Comparison of ENCODE assay signal across 14 cellular contexts in genomic region chr1:23010734-23011449, GRCh38. TPM values are rescaled to one million over a fixed set of nuclear protein-coding genes. Genes with fewer than 3 reads are reported as not detected.
A peak's percentile ranks its signal among the peaks of the same experiment; 100 is the strongest.
DNase-seq lines count a peak whose midpoint lies in the region; ATAC-seq, FAIRE-seq and TF ChIP-seq lines count a peak whose summit lies in the region.
"Had no signal": no experiment of that assay in that cellular context is flagged by ENCODE, and none has a peak within 500 bp of the region (broad histone marks: within the 10 kb centered on the region; RNA-seq: fewer than 3 reads in every experiment).

No MANE protein-coding gene starts in this region.

- H4K20me1 ChIP-seq in K562 (replicated peaks; ENCODE audit: control insufficient read depth, insufficient read depth, low read length): no peaks in the 10 kb centered on the region

- H3K27me3 ChIP-seq in K562 (ENCODE audit: control insufficient read depth in 2 of 2, insufficient read depth in 2 of 2, low read length in 2 of 2): peaks cover 3 to 11% of the 10 kb centered on the region in 2 experiments; a peak in 3 of 5 replicates
- H3K27me3 ChIP-seq: esophagus muscularis mucosa, SJCRH30 had no signal

- FAIRE-seq in K562 (lab: Jason Lieb, UNC): no peak

- H3K9ac ChIP-seq in K562 (ENCODE audit: insufficient read depth in 1 of 2, low read depth in 2 of 2, low read length in 2 of 2): no peak overlapping the region

- 51% methylated on average over 13 of the region's 13 CpGs for WGBS in K562 (ENCODE audit: insufficient coverage, low coverage, missing lambda C conversion rate)

- no TSS peak for BruUV-seq in K562 (replicated peaks; lab: Mats Ljungman, UMichigan)

- H2AFZ ChIP-seq in K562 (ENCODE audit: low read depth, low read length): peak overlapping the region; percentile 40

- TF ChIP-seq RAD21 in K562 (CRISPR knock-in tag; conservative IDR thresholded peaks at IDR 0.05 in 1 of 2, IDR thresholded peaks at IDR 0.05 in 1 of 2): no peak

- no peak overlapping the region for H3K4me3 Mint-ChIP-seq in activated T-helper 17 cell treated with anti-CD3 and anti-CD28 coated beads, Interleukin-2, amount 50 U/mL, for 72 hours
- H3K4me3 Mint-ChIP-seq: activated naive CD8-positive, alpha-beta T cell treated with anti-CD3 and anti-CD28 coated beads, Interleukin-2, amount 50 U/mL, for 24 hours had no signal

- ATAC-seq in K562 (no peak), GM18907 (IDR thresholded peaks at IDR 0.05; ENCODE audit: unreplicated experiment) (no peak)
- ATAC-seq in activated T-helper 17 cell treated with anti-CD3 and anti-CD28 coated beads, Interleukin-2, amount 50 U/mL, for 72 hours (replicated peaks): no peak
- ATAC-seq: activated naive CD8-positive, alpha-beta T cell treated with anti-CD3 and anti-CD28 coated beads, Interleukin-2, amount 50 U/mL, for 24 hours; right cardiac atrium had no signal

- intact Hi-C loops in K562 (cut with micrococcal nuclease): no loop called here

- CTCF ChIA-PET in K562 (lab: Yijun Ruan, JAX; ENCODE audit: low intra/inter-chr PET ratio): interaction anchor here (0.6 kb wide), 1 partner anchor 554 kb away, joined by 6 read pairs; no protein-coding TSS in a partner anchor

- H3K4me3 ChIP-seq in K562: no peak overlapping the region
- H3K4me3 ChIP-seq: esophagus muscularis mucosa, lower lobe of right lung, SJCRH30 had no signal

- no peaks in the 10 kb centered on the region for H3K36me3 ChIP-seq in K562 (ENCODE audit: control insufficient read depth, insufficient read depth, low read length)
- H3K36me3 ChIP-seq: esophagus muscularis mucosa, lower lobe of right lung, SJCRH30 had no signal

- no peaks in the 10 kb centered on the region for H3K9me3 ChIP-seq in K562 (replicated peaks; ENCODE audit: control insufficient read depth, insufficient read depth, low read depth, low read length)
- H3K9me3 ChIP-seq: esophagus muscularis mucosa, lower lobe of right lung, SJCRH30 had no signal

- H3K9me3 Mint-ChIP-seq in activated T-helper 17 cell treated with anti-CD3 and anti-CD28 coated beads, Interleukin-2, amount 50 U/mL, for 72 hours: no peaks in the 10 kb centered on the region
- H3K9me3 Mint-ChIP-seq: activated naive CD8-positive, alpha-beta T cell treated with anti-CD3 and anti-CD28 coated beads, Interleukin-2, amount 50 U/mL, for 24 hours had no signal

- no peak for TF ChIP-seq POLR2A in K562 (conservative IDR thresholded peaks at IDR 0.05)

- H3K36me3 Mint-ChIP-seq in activated T-helper 17 cell treated with anti-CD3 and anti-CD28 coated beads, Interleukin-2, amount 50 U/mL, for 72 hours (ENCODE audit: low read depth): no peaks in the 10 kb centered on the region

- no peak overlapping the region for H3K27ac Mint-ChIP-seq in activated T-helper 17 cell treated with anti-CD3 and anti-CD28 coated beads, Interleukin-2, amount 50 U/mL, for 72 hours
- H3K27ac Mint-ChIP-seq: activated naive CD8-positive, alpha-beta T cell treated with anti-CD3 and anti-CD28 coated beads, Interleukin-2, amount 50 U/mL, for 24 hours had no signal

- H3K79me2 ChIP-seq in K562 (ENCODE audit: control insufficient read depth, insufficient read depth, low read length): no peaks in the 10 kb centered on the region

- H3K4me2 ChIP-seq in K562 (ENCODE audit: insufficient read depth, low read length): no peak overlapping the region

- no peaks in the 10 kb centered on the region for H3K9me1 ChIP-seq in K562 (ENCODE audit: control insufficient read depth, insufficient read depth, low read length)

- H3K27me3 Mint-ChIP-seq in activated T-helper 17 cell treated with anti-CD3 and anti-CD28 coated beads, Interleukin-2, amount 50 U/mL, for 72 hours: no peaks in the 10 kb centered on the region
- H3K27me3 Mint-ChIP-seq: activated naive CD8-positive, alpha-beta T cell treated with anti-CD3 and anti-CD28 coated beads, Interleukin-2, amount 50 U/mL, for 24 hours had no signal

- no peak overlapping the region for H3K27ac ChIP-seq in K562 (ENCODE audit: extremely low read depth, low read depth, low read length)
- H3K27ac ChIP-seq: esophagus muscularis mucosa, lower lobe of right lung, SJCRH30 had no signal

- TF ChIP-seq CTCF in K562 (IDR thresholded peaks at IDR 0.05 in 2 of 3, conservative IDR thresholded peaks at IDR 0.05 in 1 of 3; ENCODE audit: insufficient read depth in 2 of 3, low read depth in 1 of 3, low read length in 3 of 3): no peak

- in situ Hi-C loops in K562 (cut with MboI): no loop called here

- POLR2A ChIA-PET in K562 (lab: Yijun Ruan, JAX): interaction anchor here (0.6 to 1.2 kb wide), 4 partner anchors 9 to 168 kb away, joined by 3 read pairs; no protein-coding TSS in a partner anchor

- no peaks in the 10 kb centered on the region for H3K4me1 Mint-ChIP-seq in activated T-helper 17 cell treated with anti-CD3 and anti-CD28 coated beads, Interleukin-2, amount 50 U/mL, for 72 hours
- H3K4me1 Mint-ChIP-seq: activated naive CD8-positive, alpha-beta T cell treated with anti-CD3 and anti-CD28 coated beads, Interleukin-2, amount 50 U/mL, for 24 hours had no signal

- TF ChIP-seq EP300 in K562 (IDR thresholded peaks at IDR 0.05; ENCODE audit: low read length): no peak

- H3K4me1 ChIP-seq in K562 (replicated peaks in 1 of 2; ENCODE audit: control insufficient read depth in 2 of 2, insufficient read depth in 2 of 2, low read length in 2 of 2): no peaks in the 10 kb centered on the region; a peak in 2 of 5 replicates
- H3K4me1 ChIP-seq: esophagus muscularis mucosa, lower lobe of right lung, SJCRH30 had no signal

- DNase-seq in CD1c-positive myeloid dendritic cell (ENCODE audit: extremely low spot score) (peak; percentile 46), M059J (ENCODE audit: low read depth) (peak; percentile 83), K562 (ENCODE audit: extremely low read depth in 1 of 4, low spot score in 3 of 4) (no peak), kidney tubule cell (ENCODE audit: low spot score) (peak; percentile 84), DMS 273 treated with DMSO at 0.1 percent for 48 hours (lab: John Stamatoyannopoulos, UW) (no peak)
- DNase-seq in stimulated activated CD8-positive, alpha-beta memory T cell treated with anti-CD3 and anti-CD28 coated beads, Interleukin-4, amount 100 ng/mL, for 48 hours: no peak
- DNase-seq: activated naive CD8-positive, alpha-beta T cell treated with anti-CD3 and anti-CD28 coated beads, Interleukin-2, amount 50 U/mL, for 24 hours; lower lobe of right lung; NCI-H2029 treated with DMSO at 0.1 percent for 48 hours; right cardiac atrium had no signal

RNA-seq across cellular contexts. Expression of gene TEX46, which starts 4.8 kb away (rescaled TPM):
- not detected in 2 replicates for total RNA-seq in M059J (2014; rRNA removed; shearing (Covaris generic))
- total RNA-seq in K562 (2011; cell fraction: chromatin; rRNA removed; ENCODE audit: low replicate concordance): not detected in 2 replicates
- not detected in 2 replicates for total RNA-seq in K562 (2011; cell fraction: nucleolus; rRNA removed)
- total RNA-seq in K562 (2011; cell fraction: nucleoplasm; rRNA removed): not detected in 2 replicates
- total RNA-seq in K562 (2014; rRNA removed) (not detected in 2 replicates), K562 (2014; rRNA removed; fragmentation: Illumina TruSeq; extraction: Trizol) (not detected in 2 replicates), K562 (2015; rRNA removed; fragmentation: Illumina TruSeq; extraction: Trizol) (not detected in 2 replicates), K562 (2021) (0.54 and 0.64 TPM in 2 replicates)
- polyA plus RNA-seq in K562 (2011; rRNA removed) (not detected in 2 replicates), K562 (2014; fragmentation: Illumina TruSeq; extraction: Trizol) (0.42 TPM in 1 of 2 replicates, not detected in the other), K562 (2014; fragmentation: Nextera tagmentation; extraction: Ambion mirVana) (not detected), K562 (2014; rRNA removed) (0.54 TPM in 1 of 2 replicates, not detected in the other)
- not detected in 2 replicates for polyA plus RNA-seq in K562 (2011; cell fraction: cytosol; rRNA removed)
- polyA plus RNA-seq in K562 (2011; cell fraction: nucleus; rRNA removed): 0.34 and 0.36 TPM in 2 replicates
- 0.18 TPM in 1 of 2 replicates, not detected in the other for polyA plus RNA-seq in K562 (2012)
- not detected in 2 replicates for polyA minus RNA-seq in K562 (2011; rRNA and poly(A)+ RNA removed)
- polyA minus RNA-seq in K562 (2011; cell fraction: cytosol; rRNA and poly(A)+ RNA removed): not detected in 2 replicates
- not detected in 2 replicates for polyA minus RNA-seq in K562 (2011; cell fraction: nucleus; rRNA and poly(A)+ RNA removed)
- not detected for total RNA-seq in activated T-helper 17 cell treated with anti-CD3 and anti-CD28 coated beads, Interleukin-2, amount 50 U/mL, for 72 hours
- total RNA-seq: esophagus muscularis mucosa, lower lobe of right lung, right cardiac atrium had no signal
- polyA plus RNA-seq: right cardiac atrium had no signal

RNA-seq across cellular contexts. Expression of gene KDM1A, which starts 8.4 kb away (rescaled TPM):
- 98.5 and 143 TPM in 2 replicates for total RNA-seq in M059J (2014; rRNA removed; shearing (Covaris generic))
- 68.0 and 108 TPM in 2 replicates for total RNA-seq in K562 (2011; cell fraction: chromatin; rRNA removed; ENCODE audit: low replicate concordance)
- total RNA-seq in K562 (2011; cell fraction: nucleolus; rRNA removed): 38.5 and 47.0 TPM in 2 replicates
- total RNA-seq in K562 (2011; cell fraction: nucleoplasm; rRNA removed): 63.6 and 75.3 TPM in 2 replicates
- 171 and 175 TPM in 2 replicates for total RNA-seq in K562 (2014; rRNA removed)
- total RNA-seq in K562 (2014; rRNA removed; fragmentation: Illumina TruSeq; extraction: Trizol): 167 and 168 TPM in 2 replicates
- 181 TPM in 2 replicates for total RNA-seq in K562 (2015; rRNA removed; fragmentation: Illumina TruSeq; extraction: Trizol)
- 151 and 165 TPM in 2 replicates for total RNA-seq in K562 (2021)
- 176 and 177 TPM in 2 replicates for polyA plus RNA-seq in K562 (2011; rRNA removed)
- 140 and 222 TPM in 2 replicates for polyA plus RNA-seq in K562 (2011; cell fraction: cytosol; rRNA removed)
- polyA plus RNA-seq in K562 (2011; cell fraction: nucleus; rRNA removed): 146 and 187 TPM in 2 replicates
- 124 and 130 TPM in 2 replicates for polyA plus RNA-seq in K562 (2012)
- 143 and 168 TPM in 2 replicates for polyA plus RNA-seq in K562 (2014; fragmentation: Illumina TruSeq; extraction: Trizol)
- polyA plus RNA-seq in K562 (2014; fragmentation: Nextera tagmentation; extraction: Ambion mirVana): 10 to 100 TPM; 59.2 to 70.3 TPM
- 135 and 142 TPM in 2 replicates for polyA plus RNA-seq in K562 (2014; rRNA removed)
- polyA minus RNA-seq in K562 (2011; rRNA and poly(A)+ RNA removed): 275 and 323 TPM in 2 replicates
- 90.8 and 98.0 TPM in 2 replicates for polyA minus RNA-seq in K562 (2011; cell fraction: cytosol; rRNA and poly(A)+ RNA removed)
- polyA minus RNA-seq in K562 (2011; cell fraction: nucleus; rRNA and poly(A)+ RNA removed): 34.3 and 63.4 TPM in 2 replicates
- total RNA-seq in activated T-helper 17 cell treated with anti-CD3 and anti-CD28 coated beads, Interleukin-2, amount 50 U/mL, for 72 hours: 10 to 100 TPM; 22.5 to 45.3 TPM

RNA-seq across cellular contexts. Expression of gene LACTBL1, which starts 38.2 kb away (rescaled TPM):
- total RNA-seq in M059J (2014; rRNA removed; shearing (Covaris generic)): not detected in 2 replicates
- total RNA-seq in K562 (2011; cell fraction: chromatin; rRNA removed; ENCODE audit: low replicate concordance): not detected in 2 replicates
- not detected in 2 replicates for total RNA-seq in K562 (2011; cell fraction: nucleolus; rRNA removed)
- total RNA-seq in K562 (2011; cell fraction: nucleoplasm; rRNA removed): not detected in 2 replicates
- total RNA-seq in K562 (2014; rRNA removed) (not detected in 2 replicates), K562 (2014; rRNA removed; fragmentation: Illumina TruSeq; extraction: Trizol) (not detected in 2 replicates), K562 (2015; rRNA removed; fragmentation: Illumina TruSeq; extraction: Trizol) (not detected in 2 replicates), K562 (2021) (not detected in 2 replicates)
- polyA plus RNA-seq in K562 (2011; rRNA removed) (not detected in 2 replicates), K562 (2014; fragmentation: Illumina TruSeq; extraction: Trizol) (not detected in 2 replicates), K562 (2014; fragmentation: Nextera tagmentation; extraction: Ambion mirVana) (not detected), K562 (2014; rRNA removed) (not detected in 2 replicates)
- polyA plus RNA-seq in K562 (2011; cell fraction: cytosol; rRNA removed): not detected in 2 replicates
- polyA plus RNA-seq in K562 (2011; cell fraction: nucleus; rRNA removed): not detected in 2 replicates
- not detected in 2 replicates for polyA plus RNA-seq in K562 (2012)
- polyA minus RNA-seq in K562 (2011; rRNA and poly(A)+ RNA removed): not detected in 2 replicates
- polyA minus RNA-seq in K562 (2011; cell fraction: cytosol; rRNA and poly(A)+ RNA removed): not detected in 2 replicates
- polyA minus RNA-seq in K562 (2011; cell fraction: nucleus; rRNA and poly(A)+ RNA removed): not detected in 2 replicates
- total RNA-seq in activated T-helper 17 cell treated with anti-CD3 and anti-CD28 coated beads, Interleukin-2, amount 50 U/mL, for 72 hours: not detected
- total RNA-seq: esophagus muscularis mucosa, lower lobe of right lung, right cardiac atrium had no signal
- polyA plus RNA-seq: right cardiac atrium had no signal

Comparison
In these comparisons a context has a peak if more than half of its experiments do, and no peak if none do; other contexts are left out.
1. DNase-seq: peak in CD1c-positive myeloid dendritic cell (single experiment), M059J (single experiment) and kidney tubule cell (single experiment); none in K562 (0 of 4), stimulated activated CD8-positive, alpha-beta memory T cell treated with anti-CD3 and anti-CD28 coated beads, Interleukin-4, amount 100 ng/mL, for 48 hours (single experiment) and DMS 273 treated with DMSO at 0.1 percent for 48 hours (single experiment).